ENCODE assay signal across 18 cellular contexts in genomic region chr16:80151706-80152073, GRCh38.
"Had no signal": no experiment of that assay in that cellular context is flagged by ENCODE, and none has a peak within 500 bp of the region (broad histone marks: within the 10 kb centered on the region; RNA-seq: fewer than 3 reads in every experiment).

No MANE protein-coding gene starts in this region.

- H3K4me1 ChIP-seq: gastrocnemius medialis had no signal

- ATAC-seq: gastrocnemius medialis, left lobe of liver had no signal

- H3K4me1 Mint-ChIP-seq: activated B cell treated with CpG ODN at 0.5 μM for 24 hours; activated naive CD8-positive, alpha-beta T cell treated with anti-CD3 and anti-CD28 coated beads, Interleukin-2, amount 10 ng/mL, durations not matched to agents 7 days and 5 days; memory B cell had no signal

- H3K27me3 ChIP-seq: gastrocnemius medialis, heart right ventricle, suprapubic skin had no signal

- DNase-seq: activated B cell treated with CpG ODN at 0.5 μM for 24 hours; activated CD4-positive, alpha-beta T cell treated with anti-CD3 and anti-CD28 coated beads for 48 hours; activated CD8-positive, alpha-beta memory T cell treated with anti-CD3 and anti-CD28 coated beads for 24 hours; activated naive CD8-positive, alpha-beta T cell treated with anti-CD3 and anti-CD28 coated beads, Interleukin-2, amount 10 ng/mL, durations not matched to agents 7 days and 5 days; cerebellar nuclear complex; gastrocnemius medialis; heart right ventricle; nucleus accumbens; right cardiac atrium; spleen had no signal

- H3K36me3 Mint-ChIP-seq: activated naive CD8-positive, alpha-beta T cell treated with anti-CD3 and anti-CD28 coated beads, Interleukin-2, amount 10 ng/mL, durations not matched to agents 7 days and 5 days; memory B cell; type B pancreatic cell had no signal

- H3K27me3 Mint-ChIP-seq: activated B cell treated with CpG ODN at 0.5 μM for 24 hours; activated naive CD8-positive, alpha-beta T cell treated with anti-CD3 and anti-CD28 coated beads, Interleukin-2, amount 10 ng/mL, durations not matched to agents 7 days and 5 days had no signal

- H3K36me3 ChIP-seq: gastrocnemius medialis, heart right ventricle, spleen, suprapubic skin had no signal

- H3K4me3 ChIP-seq: gastrocnemius medialis, heart right ventricle, spleen, suprapubic skin had no signal

- H3K27ac ChIP-seq: gastrocnemius medialis, heart right ventricle, spleen, suprapubic skin had no signal

- H3K27ac Mint-ChIP-seq: activated B cell treated with CpG ODN at 0.5 μM for 24 hours; activated naive CD8-positive, alpha-beta T cell treated with anti-CD3 and anti-CD28 coated beads, Interleukin-2, amount 10 ng/mL, durations not matched to agents 7 days and 5 days; activated T-helper 1 cell treated with anti-CD3 and anti-CD28 coated beads, Interleukin-12 subunit alpha, Interleukin-12 subunit beta, Interleukin-2, Interleukin-4 antibody, amounts not matched to agents 30 ng/mL and 10 ng/mL and 1 ng/mL, durations not matched to agents 14 hours and 24 hours and 36 hours; memory B cell; progenitor cell of endocrine pancreas; stimulated activated naive CD8-positive, alpha-beta T cell treated with anti-CD3 and anti-CD28 coated beads, Interleukin-15, Interleukin-2, amounts not matched to agents 100 ng/mL and 50 ng/mL, for 24 hours; type B pancreatic cell had no signal

- H3K9me3 ChIP-seq: gastrocnemius medialis, heart right ventricle, spleen, suprapubic skin had no signal

- H3K4me3 Mint-ChIP-seq: activated B cell treated with CpG ODN at 0.5 μM for 24 hours; activated naive CD8-positive, alpha-beta T cell treated with anti-CD3 and anti-CD28 coated beads, Interleukin-2, amount 10 ng/mL, durations not matched to agents 7 days and 5 days; activated T-helper 1 cell treated with anti-CD3 and anti-CD28 coated beads, Interleukin-12 subunit alpha, Interleukin-12 subunit beta, Interleukin-2, Interleukin-4 antibody, amounts not matched to agents 30 ng/mL and 10 ng/mL and 1 ng/mL, durations not matched to agents 14 hours and 24 hours and 36 hours; memory B cell; nephron; stimulated activated naive CD8-positive, alpha-beta T cell treated with anti-CD3 and anti-CD28 coated beads, Interleukin-15, Interleukin-2, amounts not matched to agents 100 ng/mL and 50 ng/mL, for 24 hours; type B pancreatic cell had no signal

- H3K9me3 Mint-ChIP-seq: activated B cell treated with CpG ODN at 0.5 μM for 24 hours; activated naive CD8-positive, alpha-beta T cell treated with anti-CD3 and anti-CD28 coated beads, Interleukin-2, amount 10 ng/mL, durations not matched to agents 7 days and 5 days; activated T-helper 1 cell treated with anti-CD3 and anti-CD28 coated beads, Interleukin-12 subunit alpha, Interleukin-12 subunit beta, Interleukin-2, Interleukin-4 antibody, amounts not matched to agents 30 ng/mL and 10 ng/mL and 1 ng/mL, durations not matched to agents 14 hours and 24 hours and 36 hours; memory B cell; nephron had no signal
